ENCODE assay signal across 29 cellular contexts in genomic region chr6:7163661-7164071, GRCh38. TPM values are rescaled to one million over a fixed set of nuclear protein-coding genes. Genes with fewer than 3 reads are reported as not detected.
A peak's percentile ranks its signal among the peaks of the same experiment; 100 is the strongest.
DNase-seq lines count a peak whose midpoint lies in the region; ATAC-seq, FAIRE-seq and TF ChIP-seq lines count a peak whose summit lies in the region.
"Had no signal": no experiment of that assay in that cellular context is flagged by ENCODE, and none has a peak within 500 bp of the region (broad histone marks: within the 10 kb centered on the region; RNA-seq: fewer than 3 reads in every experiment).

No MANE protein-coding gene starts in this region.

- no peaks in the 10 kb centered on the region for H3K9me1 ChIP-seq in K562 (ENCODE audit: control insufficient read depth, insufficient read depth, low read length)

- TF ChIP-seq CTCF in MCF 10A (IDR thresholded peaks at IDR 0.05; ENCODE audit: unreplicated experiment): no peak
- TF ChIP-seq CTCF in breast epithelium (IDR thresholded peaks at IDR 0.05): no peak
- TF ChIP-seq CTCF in K562 (IDR thresholded peaks at IDR 0.05 in 2 of 3, conservative IDR thresholded peaks at IDR 0.05 in 1 of 3; ENCODE audit: insufficient read depth in 2 of 3, low read depth in 1 of 3, low read length in 3 of 3): no peak
- no peak for TF ChIP-seq CTCF in nephron (IDR thresholded peaks at IDR 0.05; ENCODE audit: unreplicated experiment in 3 of 3)
- no peak for TF ChIP-seq CTCF in upper lobe of right lung (IDR thresholded peaks at IDR 0.05)

- no peaks in the 10 kb centered on the region for H4K20me1 ChIP-seq in K562 (replicated peaks; ENCODE audit: control insufficient read depth, insufficient read depth, low read length)

- no peaks in the 10 kb centered on the region for H3K27me3 Mint-ChIP-seq in MCF 10A (ENCODE audit: insufficient read depth, unreplicated experiment)
- H3K27me3 Mint-ChIP-seq in nephron (ENCODE audit: low read depth): no peaks in the 10 kb centered on the region
- H3K27me3 Mint-ChIP-seq: activated CD4-positive, alpha-beta memory T cell treated with anti-CD3 and anti-CD28 coated beads, Interleukin-2, amount 10 ng/mL, durations not matched to agents 7 days and 5 days; natural killer cell treated with Interleukin-12 subunit alpha and Interleukin-12 subunit beta and Interleukin-15 and Interleukin-18, amount 100 ng/mL, for 72 hours had no signal

- H3K27me3 ChIP-seq in breast epithelium (no peaks in the 10 kb centered on the region), K562 (ENCODE audit: control insufficient read depth in 2 of 2, insufficient read depth in 2 of 2, low read length in 2 of 2) (no peaks in the 10 kb centered on the region), upper lobe of right lung (no peaks in the 10 kb centered on the region)
- H3K27me3 ChIP-seq: BE2C, body of pancreas, gastroesophageal sphincter, pancreas, sigmoid colon had no signal

- H3K4me1 ChIP-seq in breast epithelium: peaks cover 0 to 9% of the 10 kb centered on the region in 2 donors
- peaks cover 61 to 90% of the 10 kb centered on the region in 2 experiments for H3K4me1 ChIP-seq in K562 (replicated peaks in 1 of 2; ENCODE audit: control insufficient read depth in 2 of 2, insufficient read depth in 2 of 2, low read length in 2 of 2)
- peaks cover 67% of the 10 kb centered on the region for H3K4me1 ChIP-seq in upper lobe of right lung
- H3K4me1 ChIP-seq: BE2C had no signal

- H3K4me3 Mint-ChIP-seq in MCF 10A (ENCODE audit: unreplicated experiment) (no peak overlapping the region), nephron (no peak overlapping the region)
- H3K4me3 Mint-ChIP-seq: activated CD4-positive, alpha-beta memory T cell treated with anti-CD3 and anti-CD28 coated beads, Interleukin-2, amount 10 ng/mL, durations not matched to agents 7 days and 5 days; natural killer cell treated with Interleukin-12 subunit alpha and Interleukin-12 subunit beta and Interleukin-15 and Interleukin-18, amount 100 ng/mL, for 72 hours had no signal

- WGBS in K562 (ENCODE audit: insufficient coverage, low coverage, missing lambda C conversion rate): 74% methylated on average over 12 of the region's 12 CpGs

- H3K27ac Mint-ChIP-seq in MCF 10A (ENCODE audit: low read depth, unreplicated experiment): no peak overlapping the region
- H3K27ac Mint-ChIP-seq in nephron: peak overlapping the region in 2 of 3 experiments; percentile 56 to 82
- H3K27ac Mint-ChIP-seq: activated CD4-positive, alpha-beta memory T cell treated with anti-CD3 and anti-CD28 coated beads, Interleukin-2, amount 10 ng/mL, durations not matched to agents 7 days and 5 days had no signal

- no peak for TF ChIP-seq EP300 in K562 (IDR thresholded peaks at IDR 0.05; ENCODE audit: low read length)

- CTCF ChIA-PET in MCF 10A (lab: Yijun Ruan, JAX) (interaction anchor here (1.0 kb wide), 1 partner anchor 18 kb away, joined by 3 read pairs; no protein-coding TSS in a partner anchor), K562 (lab: Yijun Ruan, JAX; ENCODE audit: low intra/inter-chr PET ratio) (no interaction called here)

- intact Hi-C loops in MCF 10A (cut with micrococcal nuclease) (no loop called here), breast epithelium (cut with DNase I; ENCODE audit: low total_unique reads) (no loop called here), K562 (cut with micrococcal nuclease) (loop anchor here (2.0 kb wide), 3 partner anchors 35 to 79 kb away; no protein-coding TSS in a partner anchor), upper lobe of right lung (cut with DNase I) (no loop called here)

- no peak for TF ChIP-seq POLR2A in breast epithelium (IDR thresholded peaks at IDR 0.05)
- TF ChIP-seq POLR2A in K562 (conservative IDR thresholded peaks at IDR 0.05): no peak

- H3K9ac ChIP-seq in K562 (ENCODE audit: insufficient read depth in 1 of 2, low read depth in 2 of 2, low read length in 2 of 2): peak overlapping the region; percentile 75 to 84; a peak in 2 of 4 replicates
- H3K9ac ChIP-seq: GM23248, KMS-11 had no signal

- no peaks in the 10 kb centered on the region for H3K9me3 Mint-ChIP-seq in MCF 10A (ENCODE audit: unreplicated experiment)
- H3K9me3 Mint-ChIP-seq in nephron: no peaks in the 10 kb centered on the region
- H3K9me3 Mint-ChIP-seq: activated CD4-positive, alpha-beta memory T cell treated with anti-CD3 and anti-CD28 coated beads, Interleukin-2, amount 10 ng/mL, durations not matched to agents 7 days and 5 days; natural killer cell treated with Interleukin-12 subunit alpha and Interleukin-12 subunit beta and Interleukin-15 and Interleukin-18, amount 100 ng/mL, for 72 hours had no signal

- BruUV-seq in MCF 10A (replicated peaks; lab: Mats Ljungman, UMichigan): no TSS peak
- no TSS peak for BruUV-seq in K562 (replicated peaks; lab: Mats Ljungman, UMichigan)

- peaks cover 95% of the 10 kb centered on the region for H3K79me2 ChIP-seq in K562 (ENCODE audit: control insufficient read depth, insufficient read depth, low read length)

- TF ChIP-seq RAD21 in K562 (CRISPR knock-in tag; conservative IDR thresholded peaks at IDR 0.05 in 1 of 2, IDR thresholded peaks at IDR 0.05 in 1 of 2): no peak

- H3K4me3 ChIP-seq in breast epithelium: no peak overlapping the region
- H3K4me3 ChIP-seq in K562: no peak overlapping the region
- H3K4me3 ChIP-seq in upper lobe of right lung: no peak overlapping the region
- H3K4me3 ChIP-seq: body of pancreas, gastroesophageal sphincter, GM23248, left ventricle myocardium inferior, pancreas, sigmoid colon had no signal

- in situ Hi-C loops in K562 (cut with MboI) (no loop called here), ACHN (cut with HindIII; ENCODE audit: low pct_ligation_motif_present, low pct_unique_long_range_greater_than_20kb, low sequenced_read_pairs) (no loop called here)

- POLR2A ChIA-PET in MCF 10A (lab: Yijun Ruan, JAX) (interaction anchor here (1.2 kb wide), 1 partner anchor 17 kb away, joined by 3 read pairs; no protein-coding TSS in a partner anchor), K562 (lab: Yijun Ruan, JAX) (interaction anchor here (0.6 to 2.3 kb wide), 2 partner anchors 18 to 341 kb away, joined by 4 to 18 read pairs; no protein-coding TSS in a partner anchor)

- DNase-seq in MCF 10A (ENCODE audit: unreplicated experiment): peak; percentile 34
- DNase-seq in breast epithelium (ENCODE audit: low spot score in 2 of 2): no peak
- no peak for DNase-seq in K562 (ENCODE audit: extremely low read depth in 1 of 4, low spot score in 3 of 4)
- no peak for DNase-seq in upper lobe of right lung
- DNase-seq in ACHN: no peak
- DNase-seq in NCI-H510A treated with DMSO at 0.1 percent for 48 hours (lab: John Stamatoyannopoulos, UW): no peak
- DNase-seq in ureter (ENCODE audit: low spot score): no peak
- DNase-seq: activated CD4-positive, alpha-beta memory T cell treated with anti-CD3 and anti-CD28 coated beads, Interleukin-2, amount 10 ng/mL, durations not matched to agents 7 days and 5 days; activated CD4-positive, CD25-positive, alpha-beta regulatory T cell treated with anti-CD3 and anti-CD28 coated beads, Interleukin-2, amount 50 U/mL, for 72 hours; activated gamma-delta T cell treated with Interleukin-2 at 50 U/mL for 16 hours; activated T-cell treated with anti-CD3 and anti-CD28 coated beads, Interleukin-2, amount 50 U/mL, for 1 hour; BE2C; body of pancreas; Caco-2; DMS79 treated with DMSO at 0.1 percent for 48 hours; effector memory CD4-positive, alpha-beta T cell; GM23248; hypothalamus; left ventricle myocardium inferior; NCI-H1048; NCI-H187; NCI-H69; pancreas; sigmoid colon; stimulated activated CD8-positive, alpha-beta memory T cell treated with anti-CD3 and anti-CD28 coated beads, Interleukin-4, amount 100 ng/mL, for 48 hours had no signal

- H3K4me1 Mint-ChIP-seq in MCF 10A (ENCODE audit: insufficient read depth, unreplicated experiment) (peaks cover 40% of the 10 kb centered on the region), nephron (peaks cover 69% of the 10 kb centered on the region)

- no peaks in the 10 kb centered on the region for H3K9me3 ChIP-seq in breast epithelium
- H3K9me3 ChIP-seq in K562 (replicated peaks; ENCODE audit: control insufficient read depth, insufficient read depth, low read depth, low read length): no peaks in the 10 kb centered on the region
- H3K9me3 ChIP-seq in upper lobe of right lung: no peaks in the 10 kb centered on the region
- H3K9me3 ChIP-seq: BE2C, body of pancreas, Caco-2, gastroesophageal sphincter, left ventricle myocardium inferior, pancreas, sigmoid colon had no signal

- no peak overlapping the region for H3K27ac ChIP-seq in breast epithelium
- H3K27ac ChIP-seq in K562 (ENCODE audit: extremely low read depth, low read depth, low read length): peak overlapping the region; percentile 88
- peak overlapping the region; percentile 4 for H3K27ac ChIP-seq in upper lobe of right lung
- H3K27ac ChIP-seq: GM23248, KMS-11 had no signal

- no peak overlapping the region for H2AFZ ChIP-seq in K562 (ENCODE audit: low read depth, low read length)
- H2AFZ ChIP-seq: GM23248 had no signal

- no peak for ATAC-seq in K562
- ATAC-seq in upper lobe of right lung: no peak
- ATAC-seq: body of pancreas; gastroesophageal sphincter; natural killer cell treated with Interleukin-12 subunit alpha and Interleukin-12 subunit beta and Interleukin-15 and Interleukin-18, amount 100 ng/mL, for 72 hours had no signal

- H3K36me3 ChIP-seq in breast epithelium: no peaks in the 10 kb centered on the region
- peaks cover 32% of the 10 kb centered on the region for H3K36me3 ChIP-seq in K562 (ENCODE audit: control insufficient read depth, insufficient read depth, low read length)
- H3K36me3 ChIP-seq in upper lobe of right lung: no peaks in the 10 kb centered on the region
- H3K36me3 ChIP-seq: BE2C, gastroesophageal sphincter, left ventricle myocardium inferior, pancreas, sigmoid colon had no signal

- H3K36me3 Mint-ChIP-seq in MCF 10A (ENCODE audit: insufficient read depth, unreplicated experiment) (peaks cover 7% of the 10 kb centered on the region), nephron (ENCODE audit: low read depth) (no peaks in the 10 kb centered on the region)
- H3K36me3 Mint-ChIP-seq: natural killer cell treated with Interleukin-12 subunit alpha and Interleukin-12 subunit beta and Interleukin-15 and Interleukin-18, amount 100 ng/mL, for 72 hours had no signal

- peak overlapping the region; percentile 81; the same call in 1 of the 2 replicates for H3K4me2 ChIP-seq in K562 (ENCODE audit: insufficient read depth, low read length)
- H3K4me2 ChIP-seq: KMS-11 had no signal

- FAIRE-seq in K562 (lab: Jason Lieb, UNC): no peak
- FAIRE-seq: pancreas had no signal

RNA-seq across cellular contexts. Expression of gene RREB1, which starts 55.9 kb away (rescaled TPM):
- total RNA-seq in MCF 10A (2022) (51.8 and 53.5 TPM in 2 replicates), breast epithelium (10 to 100 TPM; 36.0 to 39.8 (median 39.7) TPM), K562 (2014; rRNA removed) (19.3 and 34.7 TPM in 2 replicates), K562 (2014; rRNA removed; fragmentation: Illumina TruSeq; extraction: Trizol) (24.3 and 25.0 TPM in 2 replicates), K562 (2015; rRNA removed; fragmentation: Illumina TruSeq; extraction: Trizol) (21.9 and 22.1 TPM in 2 replicates), K562 (2021) (64.2 and 65.7 TPM in 2 replicates), upper lobe of right lung (60.2 TPM), ureter (74.6 TPM)
- 128 and 141 TPM in 2 replicates for total RNA-seq in K562 (2011; cell fraction: chromatin; rRNA removed; ENCODE audit: low replicate concordance)
- total RNA-seq in K562 (2011; cell fraction: nucleolus; rRNA removed): 88.6 and 91.1 TPM in 2 replicates
- 120 and 166 TPM in 2 replicates for total RNA-seq in K562 (2011; cell fraction: nucleoplasm; rRNA removed)
- polyA plus RNA-seq in K562 (2011; rRNA removed) (5.2 and 6.0 TPM in 2 replicates), K562 (2014; fragmentation: Illumina TruSeq; extraction: Trizol) (23.6 and 25.9 TPM in 2 replicates), K562 (2014; fragmentation: Nextera tagmentation; extraction: Ambion mirVana) (1 to 10 TPM; 3.3 to 4.8 TPM), K562 (2014; rRNA removed) (15.6 and 19.6 TPM in 2 replicates)
- 5.6 and 6.8 TPM in 2 replicates for polyA plus RNA-seq in K562 (2011; cell fraction: cytosol; rRNA removed)
- 25.5 and 29.7 TPM in 2 replicates for polyA plus RNA-seq in K562 (2011; cell fraction: nucleus; rRNA removed)
- 20.6 and 20.9 TPM in 2 replicates for polyA plus RNA-seq in K562 (2012)
- 42.2 and 45.2 TPM in 2 replicates for polyA minus RNA-seq in K562 (2011; rRNA and poly(A)+ RNA removed)
- 34.1 and 47.8 TPM in 2 replicates for polyA minus RNA-seq in K562 (2011; cell fraction: cytosol; rRNA and poly(A)+ RNA removed)
- polyA minus RNA-seq in K562 (2011; cell fraction: nucleus; rRNA and poly(A)+ RNA removed): 48.1 and 74.3 TPM in 2 replicates

Comparison
In these comparisons a context has a peak if more than half of its experiments do, and no peak if none do; other contexts are left out.
1. H3K27ac ChIP-seq: peak in K562 (single experiment) and upper lobe of right lung (single experiment); none in breast epithelium (0 of 2).